Comparison of ENCODE assay signal across 9 cellular contexts in the genomic region with DNA sequence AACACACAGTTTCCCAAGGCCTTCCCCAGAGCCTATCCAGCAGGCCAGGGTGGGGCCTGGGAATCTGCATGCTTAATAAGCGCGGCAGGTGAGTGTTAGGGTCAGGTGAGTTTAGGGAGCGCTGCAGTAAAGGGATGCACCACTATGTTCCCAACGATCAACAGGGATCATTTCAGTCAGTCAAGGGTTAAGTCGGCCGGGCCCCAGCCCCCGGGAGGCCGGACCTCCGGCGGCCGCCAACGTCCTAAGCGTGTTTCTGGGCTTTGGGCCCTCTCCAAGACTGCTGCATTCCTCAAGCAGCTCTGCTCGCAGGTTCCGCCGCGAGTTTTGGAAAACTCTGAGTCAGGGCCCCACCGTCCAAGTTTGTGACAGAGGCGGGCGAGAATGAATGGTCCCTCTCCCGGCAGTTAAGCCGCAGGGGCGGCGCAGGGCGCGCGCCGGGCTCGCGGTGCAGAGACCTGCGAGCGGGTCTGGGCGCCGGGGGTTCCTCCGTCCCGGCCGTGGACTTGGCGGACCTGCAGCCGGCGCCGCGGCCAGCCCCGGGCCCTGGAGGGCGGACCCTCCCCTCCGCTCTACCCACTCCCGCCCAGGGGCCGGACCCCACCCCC.
DNase-seq lines count a peak whose midpoint lies in the region; ATAC-seq lines count a peak whose summit lies in the region.
"Had no signal": no experiment of that assay in that cellular context is flagged by ENCODE, and none has a peak within 500 bp of the region (broad histone marks: within the 10 kb centered on the region; RNA-seq: fewer than 3 reads in every experiment).

No MANE protein-coding gene starts in this region.

- H3K36me3 Mint-ChIP-seq in stimulated activated effector memory CD8-positive, alpha-beta T cell treated with anti-CD3 and anti-CD28 coated beads, Interleukin-12 subunit alpha, Interleukin-12 subunit beta, amount 100 ng/mL, for 72 hours, result no peaks in the 10 kb centered on the region

- no peak overlapping the region for H3K4me3 Mint-ChIP-seq in stimulated activated effector memory CD8-positive, alpha-beta T cell treated with anti-CD3 and anti-CD28 coated beads, Interleukin-12 subunit alpha, Interleukin-12 subunit beta, amount 100 ng/mL, for 72 hours

- H3K9me3 ChIP-seq in esophagus (ENCODE audit: control insufficient read depth in 2 of 2, insufficient read depth in 1 of 2, low read depth in 1 of 2, low read length in 1 of 2) (no peaks in the 10 kb centered on the region), mucosa of rectum (ENCODE audit: control insufficient read depth in 2 of 2, low read length in 2 of 2) (no peaks in the 10 kb centered on the region)

- no peak overlapping the region for H3K9ac ChIP-seq in mucosa of rectum (ENCODE audit: low read depth in 1 of 2, low read length in 2 of 2)

- 3% methylated on average over 45 to 47 of the region's 47 CpGs for WGBS in esophagus, 2 donors

- DNase-seq in A172 (ENCODE audit: low spot score) (peak; percentile 59), Kasumi-1 (lab: John Stamatoyannopoulos, UW) (peak; percentile 34 to 37), NCI-H526 treated with DMSO at 0.1 percent for 48 hours (lab: John Stamatoyannopoulos, UW) (no peak), NCI-H1092 treated with DMSO at 0.1 percent for 48 hours (lab: John Stamatoyannopoulos, UW) (no peak)
- no peak for DNase-seq in stimulated activated effector memory CD8-positive, alpha-beta T cell treated with anti-CD3 and anti-CD28 coated beads, Interleukin-12 subunit alpha, Interleukin-12 subunit beta, amount 100 ng/mL, for 72 hours (ENCODE audit: low spot score in 2 of 2)

- H3K27ac ChIP-seq in esophagus (ENCODE audit: low read depth in 2 of 2, low read length in 1 of 2), result no peak overlapping the region
- no peak overlapping the region for H3K27ac ChIP-seq in mucosa of rectum (ENCODE audit: low read depth in 2 of 2, low read length in 2 of 2)
- H3K27ac ChIP-seq: VCaP had no signal

- no peak overlapping the region for H3K27ac Mint-ChIP-seq in stimulated activated effector memory CD8-positive, alpha-beta T cell treated with anti-CD3 and anti-CD28 coated beads, Interleukin-12 subunit alpha, Interleukin-12 subunit beta, amount 100 ng/mL, for 72 hours

- peaks cover 3% of the 10 kb centered on the region for H3K9me3 Mint-ChIP-seq in stimulated activated effector memory CD8-positive, alpha-beta T cell treated with anti-CD3 and anti-CD28 coated beads, Interleukin-12 subunit alpha, Interleukin-12 subunit beta, amount 100 ng/mL, for 72 hours

- H3K36me3 ChIP-seq in esophagus (ENCODE audit: control insufficient read depth in 2 of 2, insufficient read depth in 2 of 2, low read length in 1 of 2) (no peaks in the 10 kb centered on the region), mucosa of rectum (ENCODE audit: control insufficient read depth in 2 of 2, insufficient read depth in 2 of 2, low read length in 2 of 2) (no peaks in the 10 kb centered on the region)

- no peak for ATAC-seq in HG03571 (IDR thresholded peaks at IDR 0.05; ENCODE audit: unreplicated experiment)
- no peak for ATAC-seq in stimulated activated effector memory CD8-positive, alpha-beta T cell treated with anti-CD3 and anti-CD28 coated beads, Interleukin-12 subunit alpha, Interleukin-12 subunit beta, amount 100 ng/mL, for 72 hours

- H3K4me1 ChIP-seq in esophagus (ENCODE audit: control insufficient read depth in 2 of 2, insufficient read depth in 2 of 2, low read length in 1 of 2) (peaks cover 3 to 8% of the 10 kb centered on the region in 2 donors), mucosa of rectum (ENCODE audit: control insufficient read depth in 2 of 2, insufficient read depth in 2 of 2, low read length in 2 of 2) (peaks cover 0 to 4% of the 10 kb centered on the region in 2 donors)

- H3K4me1 Mint-ChIP-seq in stimulated activated effector memory CD8-positive, alpha-beta T cell treated with anti-CD3 and anti-CD28 coated beads, Interleukin-12 subunit alpha, Interleukin-12 subunit beta, amount 100 ng/mL, for 72 hours, result peaks cover 20% of the 10 kb centered on the region

- H3K4me3 ChIP-seq in esophagus (ENCODE audit: low read depth in 1 of 2, low read length in 2 of 2) (peak overlapping the region; percentile 21 to 39), mucosa of rectum (ENCODE audit: low read length in 2 of 2) (peak overlapping the region; percentile 5 to 10)

- peaks cover 0 to 3% of the 10 kb centered on the region in 2 donors for H3K27me3 ChIP-seq in esophagus (ENCODE audit: control insufficient read depth in 1 of 2, insufficient read depth in 2 of 2, low read length in 2 of 2)
- peaks cover 18 to 19% of the 10 kb centered on the region in 2 donors for H3K27me3 ChIP-seq in mucosa of rectum (ENCODE audit: control insufficient read depth in 2 of 2, insufficient read depth in 2 of 2, low read length in 2 of 2)

Comparison
In these comparisons a context has a peak if more than half of its experiments do, and no peak if none do; other contexts are left out.
1. DNase-seq: peak in A172 (single experiment) and Kasumi-1 (2 of 2); none in NCI-H526 treated with DMSO at 0.1 percent for 48 hours (single experiment), stimulated activated effector memory CD8-positive, alpha-beta T cell treated with anti-CD3 and anti-CD28 coated beads, Interleukin-12 subunit alpha, Interleukin-12 subunit beta, amount 100 ng/mL, for 72 hours (0 of 2) and NCI-H1092 treated with DMSO at 0.1 percent for 48 hours (single experiment).